8 cellular contexts compared by ENCODE assay signal in genomic region chr9:71766663-71767062, GRCh38. TPM values are rescaled to one million over a fixed set of nuclear protein-coding genes. Genes with fewer than 3 reads are reported as not detected.
DNase-seq lines count a peak whose midpoint lies in the region; ATAC-seq, FAIRE-seq and TF ChIP-seq lines count a peak whose summit lies in the region.

No MANE protein-coding gene starts in this region.

- H4K20me1 ChIP-seq in GM23248 (ENCODE audit: insufficient read depth), result no peaks in the 10 kb centered on the region

- WGBS in GM23248 (ENCODE audit: low coverage in 1 of 2, low lambda C conversion rate in 2 of 2, missing lambda C conversion rate in 2 of 2), 2 experiments, result 96% methylated on average over 4 of the region's 4 CpGs
- 17% methylated on average over 4 of the region's 4 CpGs for WGBS in liver
- 83% methylated on average over 4 of the region's 4 CpGs for WGBS in urinary bladder

- no peak overlapping the region for H2AFZ ChIP-seq in GM23248

- peaks cover 43% of the 10 kb centered on the region for H3F3A ChIP-seq in GM23248 (ENCODE audit: insufficient read depth)

- H3K9me3 ChIP-seq in GM23248 (ENCODE audit: low read depth) (no peaks in the 10 kb centered on the region), liver (ENCODE audit: control insufficient read depth in 4 of 4, low read length in 3 of 4) (no peaks in the 10 kb centered on the region)

- ATAC-seq in HG03342 (IDR thresholded peaks at IDR 0.05; ENCODE audit: unreplicated experiment), result no peak

- POLR2A ChIA-PET in BJ (lab: Charles Lee), result no interaction called here

- TF ChIP-seq CTCF in BJ (IDR thresholded peaks at IDR 0.05; ENCODE audit: insufficient read depth, low read depth, low read length) (no peak), liver (IDR thresholded peaks at IDR 0.05; ENCODE audit: low read depth, low read length, missing input control) (no peak)

- in situ Hi-C loops in GM23248 (cut with MboI), result no loop called here

- CTCF ChIA-PET in BJ (lab: Yijun Ruan, JAX), result interaction anchor here (0.6 to 4.3 kb wide), 7 partner anchors 16 to 162 kb away, joined by 3 to 25 read pairs (median 3); no protein-coding TSS in a partner anchor

- H3K4me1 ChIP-seq in GM23248 (ENCODE audit: insufficient read depth) (peaks cover 58% of the 10 kb centered on the region), liver (ENCODE audit: control insufficient read depth in 4 of 4, insufficient read depth in 4 of 4, low read length in 3 of 4) (peaks cover 8 to 61% (median 48%) of the 10 kb centered on the region in 4 donors), urinary bladder (ENCODE audit: insufficient read depth) (peaks cover 3% of the 10 kb centered on the region)

- no peak for FAIRE-seq in HTR-8/SVneo (lab: Jason Lieb, UNC)

- H3K9me2 ChIP-seq in GM23248 (ENCODE audit: insufficient read depth), result no peaks in the 10 kb centered on the region

- H3K27me3 ChIP-seq in BJ (ENCODE audit: control insufficient read depth, insufficient read depth, low read length) (no peaks in the 10 kb centered on the region), GM23248 (replicated peaks; ENCODE audit: insufficient read depth) (no peaks in the 10 kb centered on the region), liver (ENCODE audit: control insufficient read depth in 4 of 4, insufficient read depth in 4 of 4, low read length in 3 of 4) (no peaks in the 10 kb centered on the region)

- DNase-seq in BJ (ENCODE audit: low read depth), result no peak
- DNase-seq in GM23248, result no peak
- peak; percentile 29 for DNase-seq in amniotic epithelial cell (ENCODE audit: low read depth)
- DNase-seq in NCI-H748 (lab: John Stamatoyannopoulos, UW; ENCODE audit: unreplicated experiment), result no peak
- DNase-seq in HTR-8/SVneo (ENCODE audit: insufficient read length, low spot score), result no peak

- H3K4me3 ChIP-seq in BJ (ENCODE audit: low read depth, low read length) (peak overlapping the region; percentile 68), GM23248 (peak overlapping the region; percentile 100), liver (ENCODE audit: low read depth in 1 of 3, low read length in 3 of 3) (peak overlapping the region; percentile 86 to 99 (median 91)), urinary bladder (ENCODE audit: low read depth, low read length) (peak overlapping the region; percentile 73)

- no peak overlapping the region for H3K27ac ChIP-seq in GM23248
- H3K27ac ChIP-seq in liver (ENCODE audit: low read depth in 1 of 2, low read length in 2 of 2), result peak overlapping the region; percentile 91 to 92
- H3K27ac ChIP-seq in urinary bladder (ENCODE audit: low read depth), result no peak overlapping the region

- peaks cover 52% of the 10 kb centered on the region for H3K79me2 ChIP-seq in GM23248 (ENCODE audit: insufficient read depth)

- H3K9ac ChIP-seq in GM23248, result peak overlapping the region; percentile 82; the same call in 1 of the 2 replicates
- peak overlapping the region; percentile 68 to 100 for H3K9ac ChIP-seq in liver (ENCODE audit: low read depth in 1 of 2, low read length in 2 of 2)

- no peak for TF ChIP-seq RAD21 in liver (IDR thresholded peaks at IDR 0.05)

- H3K36me3 ChIP-seq in BJ (ENCODE audit: control insufficient read depth, insufficient read depth, low read length), result no peaks in the 10 kb centered on the region
- H3K36me3 ChIP-seq in GM23248 (ENCODE audit: low read depth), result no peaks in the 10 kb centered on the region
- no peaks in the 10 kb centered on the region for H3K36me3 ChIP-seq in liver (ENCODE audit: control insufficient read depth in 4 of 4, insufficient read depth in 3 of 4, low read depth in 1 of 4, low read length in 3 of 4)
- H3K36me3 ChIP-seq in urinary bladder (ENCODE audit: insufficient read depth), result no peaks in the 10 kb centered on the region

- H3K4me2 ChIP-seq in GM23248 (ENCODE audit: unreplicated experiment), result peak overlapping the region; percentile 87

TF ChIP-seq in liver, 16 proteins besides CTCF, POLR2A, EP300 and RAD21:
- TF ChIP-seq JUND (IDR thresholded peaks at IDR 0.05), result no peak
- TF ChIP-seq YY1 (IDR thresholded peaks at IDR 0.05), result peak; percentile 17
- no peak for TF ChIP-seq FOXA2 (IDR thresholded peaks at IDR 0.05)

RNA-seq across cellular contexts. Expression of gene CEMIP2, which starts 1.6 kb away (rescaled TPM):
- 117 and 120 TPM in 2 replicates for polyA plus RNA-seq in BJ (2011; rRNA removed)
- polyA minus RNA-seq in BJ (2011; rRNA and poly(A)+ RNA removed), result 173 and 218 TPM in 2 replicates
- total RNA-seq in GM23248 (2014; rRNA removed; shearing (Covaris generic)), result 29.3 and 40.4 TPM in 2 replicates
- polyA plus RNA-seq in GM23248 (2016; fragmentation: Nextera tagmentation; extraction: Ambion mirVana), result 11.5 and 12.7 TPM in 2 replicates
- total RNA-seq in liver, result 100 to 1,000 TPM in 1 of 2 donors, 10 to 100 TPM in 1; 57.2 to 123 TPM
- 10 to 100 TPM; 18.8 to 20.0 TPM for polyA plus RNA-seq in liver
- total RNA-seq in urinary bladder, result 62.5 TPM
- polyA plus RNA-seq in urinary bladder, result 17.5 TPM

Comparison
In these comparisons a context has a peak if more than half of its experiments do, and no peak if none do; other contexts are left out.
1. H3K27ac ChIP-seq: peak in liver (2 of 2); none in GM23248 (single experiment) and urinary bladder (single experiment).
2. Peak in every context shown above with its lines, with median percentiles within 50 percentile points of each other: H3K4me3 ChIP-seq.